23 cellular contexts compared by ENCODE assay signal in genomic region chr3:108511490-108511889, GRCh38. TPM values are rescaled to one million over a fixed set of nuclear protein-coding genes. Genes with fewer than 3 reads are reported as not detected.
A peak's percentile ranks its signal among the peaks of the same experiment; 100 is the strongest.
DNase-seq lines count a peak whose midpoint lies in the region; ATAC-seq, FAIRE-seq and TF ChIP-seq lines count a peak whose summit lies in the region.
"Had no signal": no experiment of that assay in that cellular context is flagged by ENCODE, and none has a peak within 500 bp of the region (broad histone marks: within the 10 kb centered on the region; RNA-seq: fewer than 3 reads in every experiment).

No MANE protein-coding gene starts in this region.

- RAD21 ChIA-PET in GM12878 (lab: Charles Lee; ENCODE audit: unreplicated experiment) = no interaction called here

- H3K4me3 ChIP-seq in PC-3 (ENCODE audit: low read length) (no peak overlapping the region), GM12878 (no peak overlapping the region), keratinocyte (ENCODE audit: control insufficient read depth in 2 of 3, extremely low read depth in 1 of 3, insufficient read depth in 2 of 3, low read depth in 1 of 3, low read length in 3 of 3) (no peak overlapping the region)

- H3K27ac ChIP-seq in PC-3 (ENCODE audit: low read length) (no peak overlapping the region), GM12878 (ENCODE audit: control insufficient read depth, insufficient read depth) (no peak overlapping the region), keratinocyte (ENCODE audit: control insufficient read depth, insufficient read depth, low read length) (no peak overlapping the region), substantia nigra (ENCODE audit: low read depth, low read length, poor library complexity, severe bottlenecking) (no peak overlapping the region)

- BruUV-seq in PC-3 (replicated peaks; lab: Mats Ljungman, UMichigan) (no TSS peak), GM12878 (replicated peaks; lab: Mats Ljungman, UMichigan) (no TSS peak)

- H3K9ac ChIP-seq in PC-3 (ENCODE audit: low read length) = no peak overlapping the region
- H3K9ac ChIP-seq in GM12878 (ENCODE audit: control insufficient read depth, insufficient read depth, low read length) = no peak overlapping the region
- no peak overlapping the region for H3K9ac ChIP-seq in keratinocyte (ENCODE audit: control insufficient read depth, extremely low read depth, insufficient read depth, low read length)

- H3K9me3 ChIP-seq in PC-3 (ENCODE audit: low read length) (no peaks in the 10 kb centered on the region), GM12878 (replicated peaks; ENCODE audit: control insufficient read depth, insufficient read depth, low read length) (no peaks in the 10 kb centered on the region), keratinocyte (ENCODE audit: control insufficient read depth, low read depth, low read length) (no peaks in the 10 kb centered on the region)
- H3K9me3 ChIP-seq: BE2C, Caco-2 had no signal

- in situ Hi-C loops in GM12878 (cut with MboI) = no loop called here

- TF ChIP-seq RAD21 in GM12878 (IDR thresholded peaks at IDR 0.05; ENCODE audit: insufficient read depth, low read depth, low read length) = no peak

- ATAC-seq in PC-3 (peak; percentile 75), GM12878 (no peak), HG03280 (IDR thresholded peaks at IDR 0.05; ENCODE audit: unreplicated experiment) (no peak)
- ATAC-seq: HCT116, HepG2 had no signal

- no peak overlapping the region for H2AFZ ChIP-seq in PC-3 (ENCODE audit: low read length)
- no peak overlapping the region for H2AFZ ChIP-seq in GM12878 (ENCODE audit: control insufficient read depth, low read depth, low read length)
- H2AFZ ChIP-seq in keratinocyte (ENCODE audit: control insufficient read depth, low read length) = no peak overlapping the region

- DNase-seq in PC-3 = peak; percentile 58
- DNase-seq in GM12878 (ENCODE audit: low read depth, low spot score) = no peak
- no peak for DNase-seq in keratinocyte (ENCODE audit: low read depth, low spot score)
- no peak for DNase-seq in substantia nigra (lab: John Stamatoyannopoulos, UW)
- no peak for DNase-seq in stimulated activated CD4-positive, alpha-beta T cell treated with anti-CD3 and anti-CD28 coated beads, Interleukin-2, amount 100 ng/mL, for 48 hours
- DNase-seq: ACHN; BE2C; C1 segment of cervical spinal cord; Caco-2; CD4-positive, CD25-positive, alpha-beta regulatory T cell; CD8-positive, alpha-beta memory T cell; GOT3; H7; HFFc6 had no signal

- no peaks in the 10 kb centered on the region for H4K20me1 ChIP-seq in PC-3 (ENCODE audit: low read length)
- no peaks in the 10 kb centered on the region for H4K20me1 ChIP-seq in GM12878 (ENCODE audit: control insufficient read depth, insufficient read depth)
- H4K20me1 ChIP-seq in keratinocyte (ENCODE audit: control insufficient read depth, extremely low read depth, insufficient read depth, low read length) = no peaks in the 10 kb centered on the region

- H3K4me2 ChIP-seq in PC-3 (ENCODE audit: low read length) (0 out of 2 replicates have a peak overlapping the region, but pooled peaks have one; percentile 10), GM12878 (ENCODE audit: control insufficient read depth, insufficient read depth) (no peak overlapping the region), keratinocyte (ENCODE audit: control insufficient read depth, extremely low read depth, insufficient read depth, low read depth, low read length) (no peak overlapping the region)

- POLR2A ChIA-PET in PC-3 (lab: Charles Lee; ENCODE audit: unreplicated experiment) (interaction anchor here (0.7 kb wide), 1 partner anchor 78 kb away, joined by 3 read pairs; the partner anchor contains the start of genes CIP2A and DZIP3), GM12878 (lab: Charles Lee) (no interaction called here)

- H3K27me3 ChIP-seq in PC-3 (ENCODE audit: low read length) = no peaks in the 10 kb centered on the region
- no peaks in the 10 kb centered on the region for H3K27me3 ChIP-seq in GM12878 (replicated peaks in 1 of 2; ENCODE audit: control insufficient read depth in 2 of 2, insufficient read depth in 2 of 2, low read length in 1 of 2)
- no peaks in the 10 kb centered on the region for H3K27me3 ChIP-seq in keratinocyte (ENCODE audit: control insufficient read depth, extremely low read depth, insufficient read depth, low read length)
- H3K27me3 ChIP-seq: BE2C had no signal

- H3K36me3 ChIP-seq in PC-3 (ENCODE audit: low read depth, low read length) (no peaks in the 10 kb centered on the region), GM12878 (ENCODE audit: control insufficient read depth in 2 of 2, insufficient read depth in 2 of 2, low read length in 1 of 2) (no peaks in the 10 kb centered on the region), keratinocyte (ENCODE audit: control insufficient read depth in 2 of 2, extremely low read depth in 1 of 2, insufficient read depth in 2 of 2, low read length in 2 of 2) (no peaks in the 10 kb centered on the region)
- H3K36me3 ChIP-seq: BE2C had no signal

- no peaks in the 10 kb centered on the region for H3K9me1 ChIP-seq in keratinocyte (ENCODE audit: control insufficient read depth, extremely low read depth, insufficient read depth, low read length)

- SMC1A ChIA-PET in GM12878 (lab: Charles Lee; ENCODE audit: uncharacterized antibody, unreplicated experiment) = interaction anchor here (1.5 kb wide), 1 partner anchor 15 kb away, joined by 3 read pairs; no protein-coding TSS in a partner anchor

- intact Hi-C loops in PC-3 (cut with micrococcal nuclease) = no loop called here
- intact Hi-C loops in GM12878 (cut with micrococcal nuclease; ENCODE audit: unreplicated experiment) = no loop called here

- H3F3A ChIP-seq in PC-3 (ENCODE audit: low read length, unreplicated experiment) = no peaks in the 10 kb centered on the region

- TF ChIP-seq EP300 in GM12878 (IDR thresholded peaks at IDR 0.05; ENCODE audit: borderline replicate concordance in 1 of 2, control insufficient read depth in 1 of 2, low read depth in 2 of 2, low read length in 2 of 2) = no peak

- H3K79me2 ChIP-seq in PC-3 (ENCODE audit: low read length) = no peaks in the 10 kb centered on the region
- no peaks in the 10 kb centered on the region for H3K79me2 ChIP-seq in GM12878 (ENCODE audit: control insufficient read depth, insufficient read depth, low read length)
- H3K79me2 ChIP-seq in keratinocyte (ENCODE audit: control insufficient read depth, insufficient read depth, low read length) = no peaks in the 10 kb centered on the region

- H3K4me1 ChIP-seq in PC-3 (ENCODE audit: insufficient read depth, low read length) (peaks cover 6% of the 10 kb centered on the region; the same call in 1 of the 2 replicates), GM12878 (ENCODE audit: control insufficient read depth, insufficient read depth, low read length) (no peaks in the 10 kb centered on the region), keratinocyte (ENCODE audit: control insufficient read depth, extremely low read depth, insufficient read depth, low read length) (no peaks in the 10 kb centered on the region)
- H3K4me1 ChIP-seq: Caco-2 had no signal

- TF ChIP-seq CTCF in PC-3 (conservative IDR thresholded peaks at IDR 0.05; ENCODE audit: low read depth, low read length) (no peak), GM12878 (IDR thresholded peaks at IDR 0.05 in 2 of 3, conservative IDR thresholded peaks at IDR 0.05 in 1 of 3; ENCODE audit: control insufficient read depth in 2 of 3, extremely low read depth in 1 of 3, insufficient read depth in 1 of 3, low read depth in 3 of 3, low read length in 3 of 3) (no peak), keratinocyte (optimal IDR thresholded peaks at IDR 0.05 in 1 of 3, IDR thresholded peaks at IDR 0.05 in 1 of 3, conservative IDR thresholded peaks at IDR 0.05 in 1 of 3; ENCODE audit: extremely low read depth in 1 of 3, insufficient read depth in 2 of 3, low read length in 3 of 3) (no peak)

- dilution Hi-C loops in keratinocyte (cut with MboI; ENCODE audit: extremely low pct_ligation_motif_present, low sequenced_read_pairs) = no loop called here

- CTCF ChIA-PET in PC-3 (lab: Charles Lee) = no interaction called here
- CTCF ChIA-PET in GM12878 (lab: Yijun Ruan, JAX) = interaction anchor here (3.6 kb wide), 1 partner anchor 41 kb away, joined by 14 read pairs; no protein-coding TSS in a partner anchor

- no peaks in the 10 kb centered on the region for H3K9me2 ChIP-seq in PC-3 (replicated peaks; ENCODE audit: low read length)

- TF ChIP-seq POLR2A in GM12878 (IDR thresholded peaks at IDR 0.05; ENCODE audit: low read depth, low read length) = no peak

- peak; percentile 18 for FAIRE-seq in GM12878 (lab: Jason Lieb, UNC)
- peak; percentile 13 for FAIRE-seq in keratinocyte (lab: Jason Lieb, UNC)
- FAIRE-seq: A204.1, D721Med, G401.6, GM12892, GM18507, HepG2 had no signal

TF ChIP-seq in GM12878, 131 proteins besides CTCF, POLR2A, EP300 and RAD21 (continues in another document):
- no peak for TF ChIP-seq PML (IDR thresholded peaks at IDR 0.05; ENCODE audit: low read length)

RNA-seq across cellular contexts. Expression of gene MYH15, which starts 1.1 kb away (rescaled TPM):
- 2.4 and 2.8 TPM in 2 replicates for total RNA-seq in PC-3 (2014; rRNA removed)
- total RNA-seq in GM12878 (2013; cell fraction: nucleolus; rRNA removed) = 3.5 TPM in 2 replicates
- total RNA-seq in GM12878 (2014; rRNA removed) = 0.06 and 0.16 TPM in 2 replicates
- 0.09 and 0.13 TPM in 2 replicates for total RNA-seq in GM12878 (2014; rRNA removed; fragmentation: Illumina TruSeq; extraction: Trizol)
- total RNA-seq in GM12878 (2021) = 0.05 and 0.13 TPM in 2 replicates
- polyA plus RNA-seq in GM12878 (2011; ENCODE audit: low read depth) = 0.05 TPM
- 0.27 and 0.40 TPM in 2 replicates for polyA plus RNA-seq in GM12878 (2011; rRNA removed)
- 0.12 TPM in 2 replicates for polyA plus RNA-seq in GM12878 (2011; cell fraction: cytosol; rRNA removed)
- polyA plus RNA-seq in GM12878 (2011; cell fraction: nucleus; rRNA removed) = 0.99 and 1.2 TPM in 2 replicates
- 0.13 and 0.14 TPM in 2 replicates for polyA plus RNA-seq in GM12878 (2012)
- polyA plus RNA-seq in GM12878 (2014; fragmentation: Illumina TruSeq; extraction: Trizol) = 0.07 and 0.13 TPM in 2 replicates
- under 1 TPM; 0.06 to 0.09 TPM for polyA plus RNA-seq in GM12878 (2014; fragmentation: Nextera tagmentation; extraction: Ambion mirVana)
- 0.05 and 0.13 TPM in 2 replicates for polyA plus RNA-seq in GM12878 (2014; rRNA removed)
- under 1 TPM in 1 of 2 experiments, not detected in 1; 0.12 TPM for polyA plus RNA-seq in GM12878 (2016; fragmentation: Nextera tagmentation; extraction: Ambion mirVana)
- 0.21 and 0.66 TPM in 2 replicates for polyA minus RNA-seq in GM12878 (2011; rRNA and poly(A)+ RNA removed)
- polyA minus RNA-seq in GM12878 (2011; cell fraction: cytosol; rRNA and poly(A)+ RNA removed) = 0.27 TPM in 1 of 2 replicates, not detected in the other
- 0.73 and 0.96 TPM in 2 replicates for polyA minus RNA-seq in GM12878 (2011; cell fraction: nucleus; rRNA and poly(A)+ RNA removed)
- 0.40 to 1.3 TPM (median 0.87 TPM) in 3 replicates for polyA plus RNA-seq in keratinocyte
- 0.51 TPM for polyA plus RNA-seq in keratinocyte (2011; ENCODE audit: low read depth)
- 0.27 and 0.38 TPM in 2 replicates for polyA plus RNA-seq in keratinocyte (2011; cell fraction: cytosol; rRNA removed)
- 1.2 and 1.7 TPM in 2 replicates for polyA plus RNA-seq in keratinocyte (2011; cell fraction: nucleus; rRNA removed)
- polyA plus RNA-seq in keratinocyte (2012; ENCODE audit: low replicate concordance) = 0.07 and 1.6 TPM in 2 replicates
- 0.23 to 1.3 TPM (median 0.63 TPM) in 3 replicates for polyA minus RNA-seq in keratinocyte
- 0.77 TPM for polyA minus RNA-seq in keratinocyte (2011; cell fraction: cytosol; rRNA and poly(A)+ RNA removed)
- 0.95 and 1.8 TPM in 2 replicates for polyA minus RNA-seq in keratinocyte (2011; cell fraction: nucleus; rRNA and poly(A)+ RNA removed)
- polyA plus RNA-seq: CD8-positive, alpha-beta memory T cell; IgD-negative memory B cell had no signal
